In the genomic region with DNA sequence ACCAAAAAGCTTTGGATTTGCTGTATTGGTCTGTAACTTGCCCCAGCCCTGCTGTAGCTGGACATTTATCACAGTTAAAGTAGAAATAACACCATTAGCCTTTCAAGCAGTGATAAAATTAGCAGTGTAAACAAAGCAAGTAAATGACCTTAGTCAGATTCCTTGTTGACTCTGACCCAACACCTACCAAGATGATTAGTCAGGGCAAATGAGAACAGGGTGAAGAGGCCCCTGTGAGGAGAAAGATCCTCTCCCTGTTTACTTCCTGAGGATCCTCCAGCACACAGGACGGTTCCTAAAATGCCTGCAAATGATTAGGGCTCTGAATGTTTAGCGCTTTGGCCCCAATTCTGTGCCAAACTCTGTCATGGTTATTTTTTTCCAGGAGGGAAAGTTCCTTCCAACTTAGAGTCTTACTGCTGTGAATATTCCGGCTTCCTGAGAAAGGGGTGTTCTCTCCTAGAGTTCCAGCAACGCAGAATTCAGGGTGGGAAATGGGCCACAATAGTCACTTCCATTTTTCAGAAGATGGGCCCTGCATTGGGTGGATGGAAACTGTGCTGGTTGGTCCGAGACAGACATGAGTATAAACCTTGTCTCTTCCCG, we compare ENCODE assay signal across 16 cellular contexts.
DNase-seq lines count a peak whose midpoint lies in the region; ATAC-seq and TF ChIP-seq lines count a peak whose summit lies in the region.
"Had no signal": no experiment of that assay in that cellular context is flagged by ENCODE, and none has a peak within 500 bp of the region (broad histone marks: within the 10 kb centered on the region; RNA-seq: fewer than 3 reads in every experiment).

No MANE protein-coding gene starts in this region.

- peak; percentile 30; the same call in 1 of the 2 replicates for ATAC-seq in IMR-90 (ENCODE audit: low read depth)
- no peak for ATAC-seq in thoracic aorta (ENCODE audit: insufficient number of reproducible peaks, low FRiP score, low read depth)
- ATAC-seq in HG03354 (IDR thresholded peaks at IDR 0.05; ENCODE audit: poor library complexity, severe bottlenecking, unreplicated experiment): no peak
- no peak for ATAC-seq in activated naive CD4-positive, alpha-beta T cell treated with anti-CD3 and anti-CD28 coated beads, Interleukin-2, amount 50 U/mL, for 72 hours
- ATAC-seq: K562, left colon had no signal

- intact Hi-C loops in IMR-90 (cut with micrococcal nuclease): no loop called here
- intact Hi-C loops in esophagus muscularis mucosa (cut with DNase I): no loop called here

- H3K4me3 ChIP-seq in IMR-90 (ENCODE audit: insufficient read depth, low read depth, low read length): no peak overlapping the region
- H3K4me3 ChIP-seq in esophagus muscularis mucosa: no peak overlapping the region
- H3K4me3 ChIP-seq in mesenchymal stem cell (ENCODE audit: insufficient read depth in 1 of 2, low read depth in 1 of 2, low read length in 2 of 2): no peak overlapping the region
- no peak overlapping the region for H3K4me3 ChIP-seq in thoracic aorta
- H3K4me3 ChIP-seq: K562 had no signal

- peaks cover 5 to 7% of the 10 kb centered on the region in 2 donors for H3K9me3 Mint-ChIP-seq in activated naive CD4-positive, alpha-beta T cell treated with anti-CD3 and anti-CD28 coated beads, Interleukin-2, amount 50 U/mL, for 72 hours

- H3K27ac ChIP-seq in IMR-90 (ENCODE audit: insufficient read depth, low read length): no peak overlapping the region
- H3K27ac ChIP-seq in esophagus muscularis mucosa (replicated peaks in 1 of 4): peak overlapping the region; percentile 69 to 79 (median 74)
- no peak overlapping the region for H3K27ac ChIP-seq in mesenchymal stem cell (ENCODE audit: low read length, poor library complexity, severe bottlenecking)
- H3K27ac ChIP-seq in thoracic aorta: peak overlapping the region; percentile 27 to 63
- H3K27ac ChIP-seq: neutrophil had no signal

- peaks cover 16% of the 10 kb centered on the region for H3K9me1 ChIP-seq in IMR-90 (ENCODE audit: insufficient read depth, low read length)

- no peaks in the 10 kb centered on the region for H3K9me3 ChIP-seq in IMR-90 (ENCODE audit: control insufficient read depth, insufficient read depth, low read length)
- H3K9me3 ChIP-seq in esophagus muscularis mucosa: no peaks in the 10 kb centered on the region
- no peaks in the 10 kb centered on the region for H3K9me3 ChIP-seq in mesenchymal stem cell (ENCODE audit: control insufficient read depth, low read length)
- no peaks in the 10 kb centered on the region for H3K9me3 ChIP-seq in thoracic aorta
- H3K9me3 ChIP-seq: neutrophil had no signal

- H4K20me1 ChIP-seq in IMR-90 (ENCODE audit: insufficient read depth, low read length): no peaks in the 10 kb centered on the region

- peak overlapping the region; percentile 66; the same call in 1 of the 2 replicates for H2BK20ac ChIP-seq in IMR-90 (ENCODE audit: low read depth, low read length)

- H3K27me3 ChIP-seq in IMR-90 (ENCODE audit: control insufficient read depth, insufficient read depth, low read length) (no peaks in the 10 kb centered on the region), esophagus muscularis mucosa (no peaks in the 10 kb centered on the region), mesenchymal stem cell (ENCODE audit: control insufficient read depth in 1 of 2, insufficient read depth in 1 of 2, low read length in 2 of 2) (no peaks in the 10 kb centered on the region), thoracic aorta (replicated peaks; ENCODE audit: insufficient read depth) (no peaks in the 10 kb centered on the region)
- H3K27me3 ChIP-seq: neutrophil had no signal

- DNase-seq in IMR-90: peak; percentile 18
- DNase-seq in esophagus muscularis mucosa (ENCODE audit: extremely low spot score): peak; percentile 80
- peak; percentile 45 for DNase-seq in mesenchymal stem cell
- DNase-seq in thoracic aorta (ENCODE audit: low spot score): no peak
- no peak for DNase-seq in NCI-H1092 treated with DMSO at 0.1 percent for 48 hours (lab: John Stamatoyannopoulos, UW)
- DNase-seq in RKO (ENCODE audit: low spot score): no peak
- DNase-seq in activated naive CD4-positive, alpha-beta T cell treated with anti-CD3 and anti-CD28 coated beads, Interleukin-2, amount 50 U/mL, for 72 hours (ENCODE audit: low spot score in 2 of 2): no peak
- DNase-seq: activated CD4-positive, alpha-beta T cell treated with anti-CD3 and anti-CD28 coated beads for 48 hours; CD8-positive, alpha-beta memory T cell; DMS53; left colon; NCI-H2029 treated with DMSO at 0.1 percent for 48 hours; NCI-H446 treated with DMSO at 0.1 percent for 48 hours had no signal

- WGBS in IMR-90 (ENCODE audit: extremely low coverage in 2 of 2, insufficient read length in 1 of 2), 2 experiments: no CpG with 5 or more reads among the region's 6 CpGs
- 48% methylated on average over 6 of the region's 6 CpGs for WGBS in esophagus muscularis mucosa
- WGBS in mesenchymal stem cell: 52% methylated on average over 5 of the region's 6 CpGs

- H2BK5ac ChIP-seq in IMR-90 (ENCODE audit: low read depth, low read length, poor library complexity, severe bottlenecking) (peak overlapping the region; percentile 50), mesenchymal stem cell (ENCODE audit: low read depth, low read length, poor library complexity, severe bottlenecking) (no peak overlapping the region)

- H2BK120ac ChIP-seq in IMR-90 (ENCODE audit: low read depth, low read length): peak overlapping the region; percentile 87
- H2BK120ac ChIP-seq in mesenchymal stem cell (ENCODE audit: low read depth, low read length): no peak overlapping the region

- H2AK9ac ChIP-seq in IMR-90 (replicated peaks; ENCODE audit: low read depth, low read length, poor library complexity): no peak overlapping the region

- peak overlapping the region; percentile 49 for H4K5ac ChIP-seq in IMR-90 (ENCODE audit: low read depth, low read length)

- CTCF ChIA-PET in IMR-90 (lab: Yijun Ruan, JAX): no interaction called here

- TF ChIP-seq CTCF in IMR-90 (conservative IDR thresholded peaks at IDR 0.05; ENCODE audit: low read depth, low read length) (no peak), esophagus muscularis mucosa (IDR thresholded peaks at IDR 0.05) (no peak), thoracic aorta (IDR thresholded peaks at IDR 0.05) (no peak)

- H3K56ac ChIP-seq in IMR-90 (ENCODE audit: extremely low read depth, insufficient read depth, low read length): no peak overlapping the region

- TF ChIP-seq POLR2A in IMR-90 (IDR thresholded peaks at IDR 0.05; ENCODE audit: low read depth, low read length) (no peak), esophagus muscularis mucosa (IDR thresholded peaks at IDR 0.05; ENCODE audit: low read depth) (no peak)

- no peaks in the 10 kb centered on the region for H3K36me3 ChIP-seq in IMR-90 (ENCODE audit: control insufficient read depth, insufficient read depth, low read length)
- no peaks in the 10 kb centered on the region for H3K36me3 ChIP-seq in esophagus muscularis mucosa
- no peaks in the 10 kb centered on the region for H3K36me3 ChIP-seq in mesenchymal stem cell (ENCODE audit: control insufficient read depth in 1 of 2, insufficient read depth in 2 of 2, low read depth in 1 of 2, low read length in 2 of 2)
- no peaks in the 10 kb centered on the region for H3K36me3 ChIP-seq in thoracic aorta
- H3K36me3 ChIP-seq: neutrophil had no signal

- POLR2A ChIA-PET in IMR-90 (lab: Charles Lee; ENCODE audit: unreplicated experiment): no interaction called here

- no peak overlapping the region for H3K9ac ChIP-seq in IMR-90 (ENCODE audit: low read depth, low read length)
- peak overlapping the region; percentile 52 for H3K9ac ChIP-seq in mesenchymal stem cell (ENCODE audit: low read length)

- H2BK12ac ChIP-seq in mesenchymal stem cell (ENCODE audit: low read length in 2 of 2): no peak overlapping the region

- H2AFZ ChIP-seq in IMR-90 (replicated peaks; ENCODE audit: low read length, poor library complexity) (peak overlapping the region; percentile 36), mesenchymal stem cell (ENCODE audit: low read depth, low read length) (no peak overlapping the region)

- H3K4me2 ChIP-seq in IMR-90 (ENCODE audit: low read depth, low read length): 0 out of 2 replicates have a peak overlapping the region, but pooled peaks have one; percentile 0
- no peak overlapping the region for H3K4me2 ChIP-seq in mesenchymal stem cell (ENCODE audit: low read length, poor library complexity, severe bottlenecking)

- no peak overlapping the region for H3K27ac Mint-ChIP-seq in activated naive CD4-positive, alpha-beta T cell treated with anti-CD3 and anti-CD28 coated beads, Interleukin-2, amount 50 U/mL, for 72 hours
- H3K27ac Mint-ChIP-seq: CD8-positive, alpha-beta memory T cell had no signal

- H3K18ac ChIP-seq in IMR-90 (ENCODE audit: low read depth, low read length) (peak overlapping the region; percentile 61), mesenchymal stem cell (ENCODE audit: low read depth in 1 of 2, low read length in 2 of 2) (no peak overlapping the region)

- 0 out of 2 replicates have a peak overlapping the region, but pooled peaks have one; percentile 37 for H3K23ac ChIP-seq in IMR-90 (ENCODE audit: low read depth, low read length)
- no peak overlapping the region for H3K23ac ChIP-seq in mesenchymal stem cell (ENCODE audit: low read length in 2 of 2)

- TF ChIP-seq RAD21 in IMR-90 (IDR thresholded peaks at IDR 0.05; ENCODE audit: low read length): no peak

- H4K8ac ChIP-seq in IMR-90 (ENCODE audit: low read depth in 2 of 2, low read length in 2 of 2): peak overlapping the region in 1 of 2 experiments; percentile 35; a peak in 3 of 4 replicates
- peak overlapping the region; percentile 2 for H4K8ac ChIP-seq in mesenchymal stem cell (ENCODE audit: low read length)

- H2BK15ac ChIP-seq in IMR-90 (ENCODE audit: low read depth, low read length): peak overlapping the region; percentile 9
- H2BK15ac ChIP-seq in mesenchymal stem cell (ENCODE audit: low read depth, poor library complexity, severe bottlenecking): no peak overlapping the region

- no TSS peak for BruUV-seq in IMR-90 (replicated peaks; lab: Mats Ljungman, UMichigan)

- H3K36me3 Mint-ChIP-seq in activated naive CD4-positive, alpha-beta T cell treated with anti-CD3 and anti-CD28 coated beads, Interleukin-2, amount 50 U/mL, for 72 hours: no peaks in the 10 kb centered on the region
- H3K36me3 Mint-ChIP-seq: CD8-positive, alpha-beta memory T cell had no signal

- dilution Hi-C loops in IMR-90 (cut with HindIII; ENCODE audit: low sequenced_read_pairs, unreplicated experiment): no loop called here

- H2AK5ac ChIP-seq in IMR-90 (ENCODE audit: low read depth, low read length) (0 out of 2 replicates have a peak overlapping the region, but pooled peaks have one; percentile 22), mesenchymal stem cell (ENCODE audit: low read length, severe bottlenecking) (no peak overlapping the region)

- H3K14ac ChIP-seq in IMR-90 (replicated peaks; ENCODE audit: low read depth, low read length) (peak overlapping the region; percentile 64), mesenchymal stem cell (ENCODE audit: low read length in 2 of 2) (no peak overlapping the region)

- in situ Hi-C loops in IMR-90 (cut with MboI; ENCODE audit: low sequenced_read_pairs): no loop called here

- 0 out of 4 replicates have a peak, but pooled peaks cover 0 to 3% of the 10 kb centered on the region in 2 experiments for H3K79me1 ChIP-seq in IMR-90 (ENCODE audit: low read depth in 1 of 2, low read length in 2 of 2)
- H3K79me1 ChIP-seq in mesenchymal stem cell (replicated peaks; ENCODE audit: low read length, poor library complexity, severe bottlenecking): no peaks in the 10 kb centered on the region

- H3K4ac ChIP-seq in IMR-90 (ENCODE audit: low read depth, low read length) (peak overlapping the region; percentile 17; the same call in 1 of the 2 replicates), mesenchymal stem cell (ENCODE audit: low read depth in 1 of 2, low read length in 2 of 2) (no peak overlapping the region)

- no peak for TF ChIP-seq EP300 in esophagus muscularis mucosa (IDR thresholded peaks at IDR 0.05)

- peak overlapping the region; percentile 72 for H4K91ac ChIP-seq in IMR-90 (ENCODE audit: insufficient read depth, low read depth, low read length)
- H4K91ac ChIP-seq in mesenchymal stem cell (ENCODE audit: low read length): no peak overlapping the region

- peaks cover 8% of the 10 kb centered on the region for H3K4me1 ChIP-seq in IMR-90 (ENCODE audit: control insufficient read depth, insufficient read depth, low read length)
- H3K4me1 ChIP-seq in esophagus muscularis mucosa: peaks cover 3 to 35% (median 28%) of the 10 kb centered on the region in 4 donors
- peaks cover 2% of the 10 kb centered on the region for H3K4me1 ChIP-seq in mesenchymal stem cell (ENCODE audit: control insufficient read depth, insufficient read depth, low read depth, low read length)
- H3K4me1 ChIP-seq in thoracic aorta (ENCODE audit: control insufficient read depth in 1 of 2, low read depth in 2 of 2): peaks cover 8 to 47% of the 10 kb centered on the region in 2 donors

Comparison
In these comparisons a context has a peak if more than half of its experiments do, and no peak if none do; other contexts are left out.
1. DNase-seq: peak in IMR-90 (single experiment), esophagus muscularis mucosa (single experiment) and mesenchymal stem cell (single experiment); none in thoracic aorta (single experiment), NCI-H1092 treated with DMSO at 0.1 percent for 48 hours (single experiment), RKO (single experiment) and activated naive CD4-positive, alpha-beta T cell treated with anti-CD3 and anti-CD28 coated beads, Interleukin-2, amount 50 U/mL, for 72 hours (0 of 2).
2. H3K27ac ChIP-seq: peak in esophagus muscularis mucosa (4 of 4) and thoracic aorta (2 of 2); none in IMR-90 (single experiment) and mesenchymal stem cell (single experiment).